1 cellular context compared by ENCODE assay signal in genomic region chr16:3457434-3458252, GRCh38.
TF ChIP-seq lines count a peak whose summit lies in the region.

No MANE protein-coding gene starts in this region.

TF ChIP-seq in HepG2, 621 proteins besides CTCF, POLR2A, EP300 and RAD21 (continued from another document and continues in another):
- TF ChIP-seq ZNF142 (CRISPR knock-in tag; IDR thresholded peaks at IDR 0.05) (no peak; the same call in 1 of the 2 replicates), TOE1 (CRISPR knock-in tag; IDR thresholded peaks at IDR 0.05) (no peak), GLI4 (CRISPR knock-in tag; IDR thresholded peaks at IDR 0.05; ENCODE audit: borderline replicate concordance) (peak; percentile 89; the same call in 1 of the 2 replicates), KDM1A (CRISPR knock-in tag; IDR thresholded peaks at IDR 0.05) (no peak), TBL1XR1 (IDR thresholded peaks at IDR 0.05; ENCODE audit: borderline replicate concordance, low read length, partially characterized antibody) (peak; percentile 32), RFXAP (CRISPR knock-in tag; IDR thresholded peaks at IDR 0.05; ENCODE audit: borderline replicate concordance) (peak; percentile 73; the same call in 1 of the 2 replicates), IRF2 (CRISPR knock-in tag; IDR thresholded peaks at IDR 0.05) (peak; percentile 35; the same call in 1 of the 2 replicates), ZNF20 (CRISPR knock-in tag; IDR thresholded peaks at IDR 0.05) (no peak), ZSCAN25 (CRISPR knock-in tag; IDR thresholded peaks at IDR 0.05) (peak; percentile 56; the same call in 1 of the 2 replicates), SMARCE1 (IDR thresholded peaks at IDR 0.05; ENCODE audit: borderline replicate concordance) (no peak), SMC3 (IDR thresholded peaks at IDR 0.05; ENCODE audit: low read length) (no peak), ZNF251 (CRISPR knock-in tag; IDR thresholded peaks at IDR 0.05) (no peak), BCL6 (CRISPR knock-in tag; IDR thresholded peaks at IDR 0.05) (0 out of 2 replicates have a peak, but pooled peaks have one; percentile 30), ZFP82 (CRISPR knock-in tag; IDR thresholded peaks at IDR 0.05; ENCODE audit: borderline replicate concordance) (no peak), FOXJ3 (CRISPR knock-in tag; IDR thresholded peaks at IDR 0.05; ENCODE audit: borderline replicate concordance) (no peak; the same call in 1 of the 2 replicates), THAP11 (CRISPR knock-in tag; IDR thresholded peaks at IDR 0.05) (peak; percentile 89), ATRX (CRISPR knock-in tag; IDR thresholded peaks at IDR 0.05; ENCODE audit: borderline replicate concordance) (no peak), ZNF691 (CRISPR knock-in tag; IDR thresholded peaks at IDR 0.05; ENCODE audit: borderline replicate concordance, low read depth) (peak; percentile 76; the same call in 1 of the 2 replicates), ELF3 (CRISPR knock-in tag; IDR thresholded peaks at IDR 0.05) (no peak; the same call in 1 of the 2 replicates), ZMAT3 (CRISPR knock-in tag; conservative IDR thresholded peaks at IDR 0.05) (0 out of 2 replicates have a peak, but pooled peaks have one; percentile 54), ZNF350 (CRISPR knock-in tag; IDR thresholded peaks at IDR 0.05; ENCODE audit: borderline replicate concordance, low read depth) (peak; percentile 63), YEATS2 (CRISPR knock-in tag; IDR thresholded peaks at IDR 0.05; ENCODE audit: borderline replicate concordance) (peak; percentile 83), ZNF589 (CRISPR knock-in tag; conservative IDR thresholded peaks at IDR 0.05) (no peak), MTA1 (CRISPR knock-in tag; IDR thresholded peaks at IDR 0.05; ENCODE audit: borderline replicate concordance) (peak; percentile 68; the same call in 1 of the 2 replicates), ZBTB3 (CRISPR knock-in tag; IDR thresholded peaks at IDR 0.05; ENCODE audit: borderline replicate concordance, low read depth) (peak; percentile 87; the same call in 1 of the 2 replicates), GMEB2 (CRISPR knock-in tag; IDR thresholded peaks at IDR 0.05; ENCODE audit: low read depth) (peak; percentile 67)
- TF ChIP-seq, protein P1, sequence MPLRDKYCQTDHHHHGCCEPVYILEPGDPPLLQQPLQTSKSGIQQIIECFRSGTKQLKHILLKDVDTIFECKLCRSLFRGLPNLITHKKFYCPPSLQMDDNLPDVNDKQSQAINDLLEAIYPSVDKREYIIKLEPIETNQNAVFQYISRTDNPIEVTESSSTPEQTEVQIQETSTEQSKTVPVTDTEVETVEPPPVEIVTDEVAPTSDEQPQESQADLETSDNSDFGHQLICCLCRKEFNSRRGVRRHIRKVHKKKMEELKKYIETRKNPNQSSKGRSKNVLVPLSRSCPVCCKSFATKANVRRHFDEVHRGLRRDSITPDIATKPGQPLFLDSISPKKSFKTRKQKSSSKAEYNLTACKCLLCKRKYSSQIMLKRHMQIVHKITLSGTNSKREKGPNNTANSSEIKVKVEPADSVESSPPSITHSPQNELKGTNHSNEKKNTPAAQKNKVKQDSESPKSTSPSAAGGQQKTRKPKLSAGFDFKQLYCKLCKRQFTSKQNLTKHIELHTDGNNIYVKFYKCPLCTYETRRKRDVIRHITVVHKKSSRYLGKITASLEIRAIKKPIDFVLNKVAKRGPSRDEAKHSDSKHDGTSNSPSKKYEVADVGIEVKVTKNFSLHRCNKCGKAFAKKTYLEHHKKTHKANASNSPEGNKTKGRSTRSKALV (CRISPR knock-in tag; IDR thresholded peaks at IDR 0.05), result 0 out of 2 replicates have a peak, but pooled peaks have one; percentile 56
- TF ChIP-seq, protein P2, sequence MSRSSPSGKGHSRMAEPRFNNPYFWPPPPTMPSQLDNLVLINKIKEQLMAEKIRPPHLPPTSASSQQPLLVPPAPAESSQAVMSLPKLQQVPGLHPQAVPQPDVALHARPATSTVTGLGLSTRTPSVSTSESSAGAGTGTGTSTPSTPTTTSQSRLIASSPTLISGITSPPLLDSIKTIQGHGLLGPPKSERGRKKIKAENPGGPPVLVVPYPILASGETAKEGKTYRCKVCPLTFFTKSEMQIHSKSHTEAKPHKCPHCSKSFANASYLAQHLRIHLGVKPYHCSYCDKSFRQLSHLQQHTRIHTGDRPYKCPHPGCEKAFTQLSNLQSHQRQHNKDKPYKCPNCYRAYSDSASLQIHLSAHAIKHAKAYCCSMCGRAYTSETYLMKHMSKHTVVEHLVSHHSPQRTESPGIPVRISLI (CRISPR knock-in tag; IDR thresholded peaks at IDR 0.05; ENCODE audit: borderline replicate concordance), result peak; percentile 23; the same call in 1 of the 2 replicates
- TF ChIP-seq, protein P3, sequence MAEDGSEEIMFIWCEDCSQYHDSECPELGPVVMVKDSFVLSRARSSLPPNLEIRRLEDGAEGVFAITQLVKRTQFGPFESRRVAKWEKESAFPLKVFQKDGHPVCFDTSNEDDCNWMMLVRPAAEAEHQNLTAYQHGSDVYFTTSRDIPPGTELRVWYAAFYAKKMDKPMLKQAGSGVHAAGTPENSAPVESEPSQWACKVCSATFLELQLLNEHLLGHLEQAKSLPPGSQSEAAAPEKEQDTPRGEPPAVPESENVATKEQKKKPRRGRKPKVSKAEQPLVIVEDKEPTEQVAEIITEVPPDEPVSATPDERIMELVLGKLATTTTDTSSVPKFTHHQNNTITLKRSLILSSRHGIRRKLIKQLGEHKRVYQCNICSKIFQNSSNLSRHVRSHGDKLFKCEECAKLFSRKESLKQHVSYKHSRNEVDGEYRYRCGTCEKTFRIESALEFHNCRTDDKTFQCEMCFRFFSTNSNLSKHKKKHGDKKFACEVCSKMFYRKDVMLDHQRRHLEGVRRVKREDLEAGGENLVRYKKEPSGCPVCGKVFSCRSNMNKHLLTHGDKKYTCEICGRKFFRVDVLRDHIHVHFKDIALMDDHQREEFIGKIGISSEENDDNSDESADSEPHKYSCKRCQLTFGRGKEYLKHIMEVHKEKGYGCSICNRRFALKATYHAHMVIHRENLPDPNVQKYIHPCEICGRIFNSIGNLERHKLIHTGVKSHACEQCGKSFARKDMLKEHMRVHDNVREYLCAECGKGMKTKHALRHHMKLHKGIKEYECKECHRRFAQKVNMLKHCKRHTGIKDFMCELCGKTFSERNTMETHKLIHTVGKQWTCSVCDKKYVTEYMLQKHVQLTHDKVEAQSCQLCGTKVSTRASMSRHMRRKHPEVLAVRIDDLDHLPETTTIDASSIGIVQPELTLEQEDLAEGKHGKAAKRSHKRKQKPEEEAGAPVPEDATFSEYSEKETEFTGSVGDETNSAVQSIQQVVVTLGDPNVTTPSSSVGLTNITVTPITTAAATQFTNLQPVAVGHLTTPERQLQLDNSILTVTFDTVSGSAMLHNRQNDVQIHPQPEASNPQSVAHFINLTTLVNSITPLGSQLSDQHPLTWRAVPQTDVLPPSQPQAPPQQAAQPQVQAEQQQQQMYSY (CRISPR knock-in tag; IDR thresholded peaks at IDR 0.05), result no peak; the same call in 1 of the 2 replicates
- TF ChIP-seq, protein P4, sequence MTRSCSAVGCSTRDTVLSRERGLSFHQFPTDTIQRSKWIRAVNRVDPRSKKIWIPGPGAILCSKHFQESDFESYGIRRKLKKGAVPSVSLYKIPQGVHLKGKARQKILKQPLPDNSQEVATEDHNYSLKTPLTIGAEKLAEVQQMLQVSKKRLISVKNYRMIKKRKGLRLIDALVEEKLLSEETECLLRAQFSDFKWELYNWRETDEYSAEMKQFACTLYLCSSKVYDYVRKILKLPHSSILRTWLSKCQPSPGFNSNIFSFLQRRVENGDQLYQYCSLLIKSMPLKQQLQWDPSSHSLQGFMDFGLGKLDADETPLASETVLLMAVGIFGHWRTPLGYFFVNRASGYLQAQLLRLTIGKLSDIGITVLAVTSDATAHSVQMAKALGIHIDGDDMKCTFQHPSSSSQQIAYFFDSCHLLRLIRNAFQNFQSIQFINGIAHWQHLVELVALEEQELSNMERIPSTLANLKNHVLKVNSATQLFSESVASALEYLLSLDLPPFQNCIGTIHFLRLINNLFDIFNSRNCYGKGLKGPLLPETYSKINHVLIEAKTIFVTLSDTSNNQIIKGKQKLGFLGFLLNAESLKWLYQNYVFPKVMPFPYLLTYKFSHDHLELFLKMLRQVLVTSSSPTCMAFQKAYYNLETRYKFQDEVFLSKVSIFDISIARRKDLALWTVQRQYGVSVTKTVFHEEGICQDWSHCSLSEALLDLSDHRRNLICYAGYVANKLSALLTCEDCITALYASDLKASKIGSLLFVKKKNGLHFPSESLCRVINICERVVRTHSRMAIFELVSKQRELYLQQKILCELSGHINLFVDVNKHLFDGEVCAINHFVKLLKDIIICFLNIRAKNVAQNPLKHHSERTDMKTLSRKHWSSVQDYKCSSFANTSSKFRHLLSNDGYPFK (CRISPR knock-in tag; IDR thresholded peaks at IDR 0.05; ENCODE audit: borderline replicate concordance), result 0 out of 2 replicates have a peak, but pooled peaks have one; percentile 71
- TF ChIP-seq, protein P5, sequence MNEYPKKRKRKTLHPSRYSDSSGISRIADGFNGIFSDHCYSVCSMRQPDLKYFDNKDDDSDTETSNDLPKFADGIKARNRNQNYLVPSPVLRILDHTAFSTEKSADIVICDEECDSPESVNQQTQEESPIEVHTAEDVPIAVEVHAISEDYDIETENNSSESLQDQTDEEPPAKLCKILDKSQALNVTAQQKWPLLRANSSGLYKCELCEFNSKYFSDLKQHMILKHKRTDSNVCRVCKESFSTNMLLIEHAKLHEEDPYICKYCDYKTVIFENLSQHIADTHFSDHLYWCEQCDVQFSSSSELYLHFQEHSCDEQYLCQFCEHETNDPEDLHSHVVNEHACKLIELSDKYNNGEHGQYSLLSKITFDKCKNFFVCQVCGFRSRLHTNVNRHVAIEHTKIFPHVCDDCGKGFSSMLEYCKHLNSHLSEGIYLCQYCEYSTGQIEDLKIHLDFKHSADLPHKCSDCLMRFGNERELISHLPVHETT (CRISPR knock-in tag; conservative IDR thresholded peaks at IDR 0.05), result peak; percentile 84
- TF ChIP-seq, protein P6, sequence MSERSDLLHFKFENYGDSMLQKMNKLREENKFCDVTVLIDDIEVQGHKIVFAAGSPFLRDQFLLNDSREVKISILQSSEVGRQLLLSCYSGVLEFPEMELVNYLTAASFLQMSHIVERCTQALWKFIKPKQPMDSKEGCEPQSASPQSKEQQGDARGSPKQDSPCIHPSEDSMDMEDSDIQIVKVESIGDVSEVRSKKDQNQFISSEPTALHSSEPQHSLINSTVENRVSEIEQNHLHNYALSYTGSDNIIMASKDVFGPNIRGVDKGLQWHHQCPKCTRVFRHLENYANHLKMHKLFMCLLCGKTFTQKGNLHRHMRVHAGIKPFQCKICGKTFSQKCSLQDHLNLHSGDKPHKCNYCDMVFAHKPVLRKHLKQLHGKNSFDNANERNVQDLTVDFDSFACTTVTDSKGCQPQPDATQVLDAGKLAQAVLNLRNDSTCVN (CRISPR knock-in tag; IDR thresholded peaks at IDR 0.05; ENCODE audit: borderline replicate concordance), result peak; percentile 61; the same call in 1 of the 2 replicates
